Comparison of ENCODE assay signal across 14 cellular contexts in genomic region chr18:13578400-13578799, GRCh38.
A peak's percentile ranks its signal among the peaks of the same experiment; 100 is the strongest.
DNase-seq lines count a peak whose midpoint lies in the region; ATAC-seq and TF ChIP-seq lines count a peak whose summit lies in the region.
"Had no signal": no experiment of that assay in that cellular context is flagged by ENCODE, and none has a peak within 500 bp of the region (broad histone marks: within the 10 kb centered on the region; RNA-seq: fewer than 3 reads in every experiment).

No MANE protein-coding gene starts in this region.

- H3K4me1 Mint-ChIP-seq in CD14-positive monocyte = peaks cover 49% of the 10 kb centered on the region
- peaks cover 57% of the 10 kb centered on the region for H3K4me1 Mint-ChIP-seq in activated CD8-positive, alpha-beta T cell treated with anti-CD3 and anti-CD28 coated beads for 36 hours (ENCODE audit: low read depth)
- peaks cover 29 to 42% (median 42%) of the 10 kb centered on the region in 3 donors for H3K4me1 Mint-ChIP-seq in naive B cell

- H3K27me3 ChIP-seq in SK-N-SH (ENCODE audit: insufficient read depth) = no peaks in the 10 kb centered on the region
- H3K27me3 ChIP-seq: BE2C had no signal

- no peak for TF ChIP-seq RAD21 in SK-N-SH (IDR thresholded peaks at IDR 0.05; ENCODE audit: low read length)

- H3K27me3 Mint-ChIP-seq in CD14-positive monocyte (ENCODE audit: low read depth in 3 of 3) (peaks cover 2% of the 10 kb centered on the region in 3 donors), naive B cell (no peaks in the 10 kb centered on the region)
- H3K27me3 Mint-ChIP-seq in activated CD8-positive, alpha-beta T cell treated with anti-CD3 and anti-CD28 coated beads for 36 hours = no peaks in the 10 kb centered on the region

- peaks cover 0 to 36% of the 10 kb centered on the region in 2 experiments; a peak in 2 of 4 replicates for H3K4me1 ChIP-seq in SK-N-SH (ENCODE audit: control insufficient read depth in 1 of 2, insufficient read depth in 2 of 2, low read depth in 1 of 2, low read length in 1 of 2)
- H3K4me1 ChIP-seq: BE2C, prostate gland had no signal

- no peaks in the 10 kb centered on the region for H3K36me3 ChIP-seq in SK-N-SH (replicated peaks in 1 of 2; ENCODE audit: control insufficient read depth in 1 of 2, insufficient read depth in 2 of 2, low read length in 1 of 2)
- H3K36me3 ChIP-seq: BE2C, prostate gland had no signal

- no peak overlapping the region for H3K27ac ChIP-seq in SK-N-SH (ENCODE audit: low read depth in 2 of 2, low read length in 1 of 2)
- H3K27ac ChIP-seq: HL-60, prostate gland had no signal

- no peak for TF ChIP-seq EP300 in SK-N-SH (IDR thresholded peaks at IDR 0.05; ENCODE audit: borderline replicate concordance in 1 of 2, low read depth in 1 of 2, low read length in 1 of 2)

- no peak overlapping the region for H3K9ac ChIP-seq in SK-N-SH

- H3K9me3 ChIP-seq in SK-N-SH = no peaks in the 10 kb centered on the region
- H3K9me3 ChIP-seq: BE2C, prostate gland had no signal

- H3F3A ChIP-seq in SK-N-SH (replicated peaks; ENCODE audit: insufficient read depth) = no peaks in the 10 kb centered on the region

- ATAC-seq in activated CD8-positive, alpha-beta T cell treated with anti-CD3 and anti-CD28 coated beads for 36 hours = no peak
- no peak for ATAC-seq in naive B cell (ENCODE audit: low read depth in 2 of 2)

- H3K9me2 ChIP-seq in SK-N-SH = no peaks in the 10 kb centered on the region

- CTCF ChIA-PET in activated CD8-positive, alpha-beta T cell treated with anti-CD3 and anti-CD28 coated beads for 36 hours (lab: Charles Lee) = interaction anchor here (1.4 to 3.5 kb wide), 2 partner anchors 14 to 35 kb away, joined by 3 to 20 read pairs; no protein-coding TSS in a partner anchor
- CTCF ChIA-PET in SK-N-SH (lab: Yijun Ruan, JAX) = no interaction called here

- H4K20me1 ChIP-seq in SK-N-SH (ENCODE audit: insufficient read depth) = no peaks in the 10 kb centered on the region

- WGBS in SK-N-SH (ENCODE audit: low lambda C conversion rate) = 67% methylated on average over 6 of the region's 6 CpGs

- peaks cover 7 to 20% of the 10 kb centered on the region in 2 donors for H3K36me3 Mint-ChIP-seq in CD14-positive monocyte
- peaks cover 10% of the 10 kb centered on the region for H3K36me3 Mint-ChIP-seq in activated CD8-positive, alpha-beta T cell treated with anti-CD3 and anti-CD28 coated beads for 36 hours (ENCODE audit: low read depth)
- H3K36me3 Mint-ChIP-seq in naive B cell = no peaks in the 10 kb centered on the region

- DNase-seq in CD14-positive monocyte (ENCODE audit: low spot score) = no peak
- DNase-seq in GM12865 (ENCODE audit: low read depth) = peak; percentile 45
- DNase-seq in activated CD8-positive, alpha-beta T cell treated with anti-CD3 and anti-CD28 coated beads for 36 hours = peak; percentile 33
- no peak for DNase-seq in naive B cell
- no peak for DNase-seq in foreskin melanocyte
- no peak for DNase-seq in nucleus accumbens (lab: John Stamatoyannopoulos, UW)
- no peak for DNase-seq in SK-N-SH
- DNase-seq: BE2C, foreskin fibroblast, Kasumi-1, NCI-H1105 treated with DMSO at 0.1 percent for 48 hours, NCI-H226 had no signal

- H3K9me3 Mint-ChIP-seq in CD14-positive monocyte = peaks cover 0 to 2% (median 0%) of the 10 kb centered on the region in 7 donors
- no peaks in the 10 kb centered on the region for H3K9me3 Mint-ChIP-seq in activated CD8-positive, alpha-beta T cell treated with anti-CD3 and anti-CD28 coated beads for 36 hours
- no peaks in the 10 kb centered on the region for H3K9me3 Mint-ChIP-seq in naive B cell

- H3K4me3 Mint-ChIP-seq in CD14-positive monocyte = peak overlapping the region in 1 of 2 donors; percentile 26
- H3K4me3 Mint-ChIP-seq in activated CD8-positive, alpha-beta T cell treated with anti-CD3 and anti-CD28 coated beads for 36 hours = peak overlapping the region; percentile 13
- peak overlapping the region in 5 of 8 donors; percentile 54 to 74 (median 65) for H3K4me3 Mint-ChIP-seq in naive B cell

- POLR2A ChIA-PET in activated CD8-positive, alpha-beta T cell treated with anti-CD3 and anti-CD28 coated beads for 36 hours (lab: Charles Lee) = interaction anchor here (2.3 to 4.1 kb wide), 3 partner anchors 10 to 34 kb away, joined by 9 to 33 read pairs (median 18); no protein-coding TSS in a partner anchor
- POLR2A ChIA-PET in SK-N-SH (lab: Yijun Ruan, JAX) = no interaction called here

- H2AFZ ChIP-seq in SK-N-SH (ENCODE audit: low read depth) = no peak overlapping the region

- H3K4me2 ChIP-seq in SK-N-SH = no peak overlapping the region

- no peaks in the 10 kb centered on the region for H3K79me2 ChIP-seq in SK-N-SH (ENCODE audit: insufficient read depth)

- TF ChIP-seq CTCF in CD14-positive monocyte (IDR thresholded peaks at IDR 0.05) (no peak), GM12865 (IDR thresholded peaks at IDR 0.05; ENCODE audit: insufficient read depth, low read depth, low read length, missing control alignments) (no peak), SK-N-SH (IDR thresholded peaks at IDR 0.05) (no peak)
- TF ChIP-seq CTCF in activated CD8-positive, alpha-beta T cell treated with anti-CD3 and anti-CD28 coated beads for 36 hours (IDR thresholded peaks at IDR 0.05) = no peak

- H3K27ac Mint-ChIP-seq in CD14-positive monocyte = peak overlapping the region; percentile 95 to 98 (median 98)
- H3K27ac Mint-ChIP-seq in activated CD8-positive, alpha-beta T cell treated with anti-CD3 and anti-CD28 coated beads for 36 hours = peak overlapping the region; percentile 88
- peak overlapping the region in 3 of 6 donors; percentile 66 to 84 (median 79) for H3K27ac Mint-ChIP-seq in naive B cell

- intact Hi-C loops in CD14-positive monocyte (cut with micrococcal nuclease) = loop anchor here in 1 of 2 donors (10.0 kb wide), 1 partner anchor 364 kb away; the partner anchor contains the start of gene LDLRAD4
- intact Hi-C loops in activated CD8-positive, alpha-beta T cell treated with anti-CD3 and anti-CD28 coated beads for 36 hours (cut with micrococcal nuclease) = no loop called here

- H3K4me3 ChIP-seq in GM12865 (ENCODE audit: low read depth, low read length) (peak overlapping the region; percentile 48), SK-N-SH (ENCODE audit: low read depth in 2 of 2, low read length in 1 of 2) (no peak overlapping the region)
- H3K4me3 ChIP-seq: prostate gland had no signal

TF ChIP-seq in SK-N-SH, 30 proteins besides CTCF, POLR2A, EP300 and RAD21:
- TF ChIP-seq USF1 (IDR thresholded peaks at IDR 0.05; ENCODE audit: borderline replicate concordance, low read depth) (no peak), NFIC (IDR thresholded peaks at IDR 0.05; ENCODE audit: borderline replicate concordance) (no peak)

Comparison
In these comparisons a context has a peak if more than half of its experiments do, and no peak if none do; other contexts are left out.
1. DNase-seq: peak in GM12865 (single experiment) and activated CD8-positive, alpha-beta T cell treated with anti-CD3 and anti-CD28 coated beads for 36 hours (single experiment); none in CD14-positive monocyte (single experiment), naive B cell (single experiment), foreskin melanocyte (single experiment), nucleus accumbens (0 of 56) and SK-N-SH (single experiment).